In genomic region chr12:91098942-91099341, GRCh38 we compare ENCODE assay signal across 11 cellular contexts. TPM values are rescaled to one million over a fixed set of nuclear protein-coding genes. Genes with fewer than 3 reads are reported as not detected.
A peak's percentile ranks its signal among the peaks of the same experiment; 100 is the strongest.
DNase-seq lines count a peak whose midpoint lies in the region; FAIRE-seq and TF ChIP-seq lines count a peak whose summit lies in the region.
"Had no signal": no experiment of that assay in that cellular context is flagged by ENCODE, and none has a peak within 500 bp of the region (broad histone marks: within the 10 kb centered on the region; RNA-seq: fewer than 3 reads in every experiment).

No MANE protein-coding gene starts in this region.

- H3K79me2 ChIP-seq in ACC112 (ENCODE audit: control insufficient read depth, insufficient read depth, low read length, unreplicated experiment) (no peaks in the 10 kb centered on the region), neural progenitor cell (ENCODE audit: low read depth) (no peaks in the 10 kb centered on the region)

- TF ChIP-seq CTCF in bronchial epithelial cell (IDR thresholded peaks at IDR 0.05; ENCODE audit: insufficient read depth, low read length, severe bottlenecking) (no peak), neural progenitor cell (IDR thresholded peaks at IDR 0.05) (no peak)

- peaks cover 31% of the 10 kb centered on the region for H3K4me1 ChIP-seq in ACC112 (ENCODE audit: control insufficient read depth, insufficient read depth, low read length, unreplicated experiment)
- peaks cover 11% of the 10 kb centered on the region for H3K4me1 ChIP-seq in mesodermal cell (ENCODE audit: control insufficient read depth, insufficient read depth, low read length, poor library complexity, severe bottlenecking)
- H3K4me1 ChIP-seq in neural progenitor cell, result no peaks in the 10 kb centered on the region

- no peak overlapping the region for H3K9ac ChIP-seq in neural progenitor cell

- H3K36me3 Mint-ChIP-seq in neural progenitor cell, result no peaks in the 10 kb centered on the region

- no peaks in the 10 kb centered on the region for H3K9me3 Mint-ChIP-seq in neural progenitor cell

- H3K36me3 ChIP-seq in ACC112 (ENCODE audit: insufficient read depth, low read length), result peaks cover 4% of the 10 kb centered on the region; the same call in 1 of the 2 replicates
- H3K36me3 ChIP-seq in bronchial epithelial cell (ENCODE audit: control insufficient read depth, insufficient read depth, low read length), result no peaks in the 10 kb centered on the region
- no peaks in the 10 kb centered on the region for H3K36me3 ChIP-seq in mesodermal cell (ENCODE audit: control insufficient read depth, insufficient read depth, low read length)
- no peaks in the 10 kb centered on the region for H3K36me3 ChIP-seq in neural progenitor cell

- H2AFZ ChIP-seq in ACC112 (ENCODE audit: low read length, unreplicated experiment) (peak overlapping the region; percentile 36), neural progenitor cell (replicated peaks) (no peak overlapping the region)

- H3K27ac ChIP-seq in ACC112 (ENCODE audit: low read depth, low read length) (peak overlapping the region; percentile 72), mesodermal cell (ENCODE audit: low read depth, low read length, severe bottlenecking) (peak overlapping the region; percentile 73), neural progenitor cell (no peak overlapping the region)
- H3K27ac ChIP-seq: C4-2B, dorsolateral prefrontal cortex had no signal

- no CpG with 5 or more reads among the region's 3 CpGs for WGBS in mesodermal cell (ENCODE audit: insufficient coverage in 2 of 2), 2 experiments

- no peak overlapping the region for H3K27ac Mint-ChIP-seq in neural progenitor cell

- H3K4me1 Mint-ChIP-seq in neural progenitor cell, result peaks cover 3% of the 10 kb centered on the region

- DNase-seq in HTR-8/SVneo (ENCODE audit: insufficient read length, low spot score) (peak; percentile 36), bronchial epithelial cell (ENCODE audit: low read depth) (peak; percentile 78), DMS53 (lab: John Stamatoyannopoulos, UW) (no peak), neural progenitor cell (ENCODE audit: low spot score) (no peak), iPS-NIHi7 (ENCODE audit: extremely low spot score) (no peak)
- DNase-seq in stimulated activated CD8-positive, alpha-beta memory T cell treated with anti-CD3 and anti-CD28 coated beads, Interleukin-4, amount 100 ng/mL, for 48 hours, result no peak
- DNase-seq: dorsolateral prefrontal cortex, midbrain had no signal

- no peaks in the 10 kb centered on the region for H3K27me3 Mint-ChIP-seq in neural progenitor cell (ENCODE audit: insufficient read depth, low read depth)

- H3K4me3 Mint-ChIP-seq in neural progenitor cell, result no peak overlapping the region

- H3K27me3 ChIP-seq in ACC112 (ENCODE audit: insufficient read depth, low read length) (no peaks in the 10 kb centered on the region), bronchial epithelial cell (ENCODE audit: control insufficient read depth, insufficient read depth, low read length) (peaks cover 2% of the 10 kb centered on the region), neural progenitor cell (no peaks in the 10 kb centered on the region)

- H4K20me1 ChIP-seq in neural progenitor cell (ENCODE audit: low read depth), result no peaks in the 10 kb centered on the region

- no peaks in the 10 kb centered on the region for H3F3A ChIP-seq in neural progenitor cell (ENCODE audit: low read depth)

- no peaks in the 10 kb centered on the region for H3K9me3 ChIP-seq in mesodermal cell (ENCODE audit: control insufficient read depth, low read length)
- no peaks in the 10 kb centered on the region for H3K9me3 ChIP-seq in neural progenitor cell (ENCODE audit: low read depth)

- no peak overlapping the region for H3K4me2 ChIP-seq in neural progenitor cell

- FAIRE-seq in HTR-8/SVneo (lab: Jason Lieb, UNC) (peak; percentile 26), bronchial epithelial cell (lab: Jason Lieb, UNC) (no peak)

- H3K4me3 ChIP-seq in ACC112 (ENCODE audit: low read depth, low read length) (peak overlapping the region; percentile 14; the same call in 1 of the 2 replicates), bronchial epithelial cell (ENCODE audit: low read depth, low read length) (no peak overlapping the region), mesodermal cell (ENCODE audit: extremely low read depth, insufficient read depth, low read length, poor library complexity, severe bottlenecking) (no peak overlapping the region), neural progenitor cell (no peak overlapping the region)
- H3K4me3 ChIP-seq: dorsolateral prefrontal cortex had no signal

RNA-seq across cellular contexts. Expression of gene LUM, which starts 12.4 kb away (rescaled TPM):
- total RNA-seq in bronchial epithelial cell, result 0.38 and 14.2 TPM in 2 replicates
- polyA plus RNA-seq in mesodermal cell (2013, experiment 1 of 2), result 405 TPM
- polyA plus RNA-seq in mesodermal cell (2013, experiment 2 of 2), result 652 TPM
- total RNA-seq in neural progenitor cell (ENCODE audit: low replicate concordance), result 0.19 TPM in 1 of 2 replicates, not detected in the other

RNA-seq across cellular contexts. Expression of gene KERA, which starts 41.1 kb away (rescaled TPM):
- total RNA-seq in bronchial epithelial cell, result not detected in 2 replicates
- polyA plus RNA-seq in mesodermal cell (2013, experiment 1 of 2), result not detected
- polyA plus RNA-seq in mesodermal cell (2013, experiment 2 of 2), result not detected
- total RNA-seq in neural progenitor cell (ENCODE audit: low replicate concordance), result not detected in 2 replicates

Comparison
In these comparisons a context has a peak if more than half of its experiments do, and no peak if none do; other contexts are left out.
1. DNase-seq: peak in HTR-8/SVneo (single experiment) and bronchial epithelial cell (single experiment); none in DMS53 (single experiment), neural progenitor cell (single experiment), iPS-NIHi7 (single experiment) and stimulated activated CD8-positive, alpha-beta memory T cell treated with anti-CD3 and anti-CD28 coated beads, Interleukin-4, amount 100 ng/mL, for 48 hours (single experiment).